Comparison of ENCODE assay signal across 10 cellular contexts in the genomic region with DNA sequence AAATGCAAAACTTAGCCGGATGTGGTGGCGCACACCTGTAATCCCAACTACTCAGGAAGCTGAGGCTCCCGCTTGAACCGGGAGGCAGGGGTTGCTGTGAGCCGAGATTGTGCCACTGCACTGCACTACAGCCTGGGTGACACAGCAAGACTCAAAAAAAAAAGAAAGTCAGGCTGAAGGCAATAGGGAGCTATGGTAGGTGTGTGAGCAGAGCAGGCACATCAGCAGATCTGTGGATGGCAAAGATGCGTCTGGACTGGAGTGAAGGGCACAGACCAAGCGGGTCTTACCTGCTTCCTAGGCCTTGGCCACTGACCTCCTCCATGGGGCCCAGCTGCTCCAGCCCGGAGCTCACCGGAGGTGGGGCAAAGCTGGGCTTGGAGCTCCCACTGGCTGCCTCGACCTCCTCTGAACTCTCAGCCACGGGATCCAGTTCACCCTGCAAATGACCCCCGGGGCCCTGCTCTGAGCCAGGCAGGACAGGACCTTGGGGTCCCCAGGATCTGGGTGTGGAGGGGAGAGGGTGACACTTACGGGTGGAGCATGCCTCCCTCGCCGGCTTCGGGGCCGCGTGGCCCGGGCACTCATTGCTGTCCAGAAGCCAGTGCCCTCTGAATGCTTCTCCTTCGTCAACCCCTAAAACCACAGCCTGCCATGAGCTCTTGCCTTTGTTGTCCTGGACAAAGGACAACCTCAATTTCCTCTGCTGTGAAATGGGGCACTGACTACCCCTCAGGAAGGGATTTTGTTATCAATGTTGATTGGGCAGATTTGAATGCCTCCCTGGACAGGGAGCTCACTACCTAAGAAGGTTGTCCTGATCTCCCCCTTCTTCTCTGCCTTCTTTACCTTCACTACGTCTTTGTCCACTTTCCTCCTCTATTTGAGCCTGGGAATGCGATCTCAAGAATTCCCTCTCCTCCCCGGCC. TPM values are rescaled to one million over a fixed set of nuclear protein-coding genes. Genes with fewer than 3 reads are reported as not detected.
A peak's percentile ranks its signal among the peaks of the same experiment; 100 is the strongest.
DNase-seq lines count a peak whose midpoint lies in the region; ATAC-seq and TF ChIP-seq lines count a peak whose summit lies in the region.
"Had no signal": no experiment of that assay in that cellular context is flagged by ENCODE, and none has a peak within 500 bp of the region (broad histone marks: within the 10 kb centered on the region; RNA-seq: fewer than 3 reads in every experiment).

No MANE protein-coding gene starts in this region.

- peak overlapping the region; percentile 50; the same call in 1 of the 2 replicates for H2AFZ ChIP-seq in Loucy (ENCODE audit: low read length)

- H3K9ac ChIP-seq in Loucy (ENCODE audit: low read depth, low read length, poor library complexity, severe bottlenecking), result peak overlapping the region; percentile 23

- no peaks in the 10 kb centered on the region for H3K27me3 Mint-ChIP-seq in stimulated activated memory B cell treated with anti-CD40 and anti-IgM and Interleukin-4, amounts not matched to agents 10 μg/mL and 1 μg/mL and 100 μg/mL, for 72 hours

- peaks cover 30% of the 10 kb centered on the region for H3K4me1 Mint-ChIP-seq in stimulated activated memory B cell treated with anti-CD40 and anti-IgM and Interleukin-4, amounts not matched to agents 10 μg/mL and 1 μg/mL and 100 μg/mL, for 72 hours

- H3K4me3 Mint-ChIP-seq in stimulated activated memory B cell treated with anti-CD40 and anti-IgM and Interleukin-4, amounts not matched to agents 10 μg/mL and 1 μg/mL and 100 μg/mL, for 72 hours, result no peak overlapping the region

- DNase-seq in activated CD4-positive, alpha-beta T cell treated with anti-CD3 and anti-CD28 coated beads for 48 hours, result no peak
- DNase-seq in MG63 (no peak), NAMALWA (ENCODE audit: low spot score) (no peak)
- DNase-seq: activated gamma-delta T cell, COR-L47, Karpas-422 had no signal

- H3K9me3 ChIP-seq in DOHH2 (ENCODE audit: control insufficient read depth, insufficient read depth, low read length), result no peaks in the 10 kb centered on the region
- peaks cover 4% of the 10 kb centered on the region; the same call in 1 of the 2 replicates for H3K9me3 ChIP-seq in Loucy (ENCODE audit: insufficient read depth, low read depth, low read length)
- H3K9me3 ChIP-seq in MG63, result no peaks in the 10 kb centered on the region

- H3K4me2 ChIP-seq in DOHH2 (ENCODE audit: low read length) (peak overlapping the region; percentile 73), Loucy (ENCODE audit: low read depth, low read length, poor library complexity, severe bottlenecking) (no peak overlapping the region)

- H3K27ac ChIP-seq in DOHH2 (ENCODE audit: low read depth, low read length), result peak overlapping the region; percentile 100
- peak overlapping the region; percentile 35 for H3K27ac ChIP-seq in layer of hippocampus (ENCODE audit: low read depth, low read length)

- peaks cover 17% of the 10 kb centered on the region for H3K79me2 ChIP-seq in DOHH2 (ENCODE audit: control insufficient read depth, low read length)
- H3K79me2 ChIP-seq in Loucy (ENCODE audit: insufficient read depth, low read length), result peaks cover 17% of the 10 kb centered on the region

- H3K36me3 ChIP-seq in DOHH2 (ENCODE audit: control insufficient read depth, low read length) (peaks cover 6% of the 10 kb centered on the region), Loucy (ENCODE audit: insufficient read depth, low read length) (no peaks in the 10 kb centered on the region), MG63 (peaks cover 5% of the 10 kb centered on the region)

- H3K36me3 Mint-ChIP-seq in stimulated activated memory B cell treated with anti-CD40 and anti-IgM and Interleukin-4, amounts not matched to agents 10 μg/mL and 1 μg/mL and 100 μg/mL, for 72 hours, result no peaks in the 10 kb centered on the region

- H3K27me3 ChIP-seq in DOHH2 (ENCODE audit: control insufficient read depth, low read length) (no peaks in the 10 kb centered on the region), Loucy (ENCODE audit: insufficient read depth, low read length, poor library complexity, severe bottlenecking) (no peaks in the 10 kb centered on the region), layer of hippocampus (ENCODE audit: control insufficient read depth, insufficient read depth, low read length) (no peaks in the 10 kb centered on the region), MG63 (no peaks in the 10 kb centered on the region)

- TF ChIP-seq CTCF in DOHH2 (IDR thresholded peaks at IDR 0.05; ENCODE audit: low read depth, low read length, poor library complexity, severe bottlenecking) (no peak), Loucy (conservative IDR thresholded peaks at IDR 0.05; ENCODE audit: low read length) (no peak)

- H3K27ac Mint-ChIP-seq in stimulated activated memory B cell treated with anti-CD40 and anti-IgM and Interleukin-4, amounts not matched to agents 10 μg/mL and 1 μg/mL and 100 μg/mL, for 72 hours, result peak overlapping the region; percentile 76

- H3K4me1 ChIP-seq in DOHH2 (ENCODE audit: control insufficient read depth, low read length) (peaks cover 53% of the 10 kb centered on the region), Loucy (ENCODE audit: insufficient read depth, low read length, poor library complexity, severe bottlenecking) (peaks cover 8% of the 10 kb centered on the region)

- no peaks in the 10 kb centered on the region for H3K9me3 Mint-ChIP-seq in stimulated activated memory B cell treated with anti-CD40 and anti-IgM and Interleukin-4, amounts not matched to agents 10 μg/mL and 1 μg/mL and 100 μg/mL, for 72 hours

- no peak for ATAC-seq in stimulated activated memory B cell treated with anti-CD40 and anti-IgM and Interleukin-4, amounts not matched to agents 10 μg/mL and 1 μg/mL and 100 μg/mL, for 72 hours

- H3K9me2 ChIP-seq in DOHH2 (replicated peaks; ENCODE audit: control insufficient read depth, low read length) (no peaks in the 10 kb centered on the region), Loucy (replicated peaks; ENCODE audit: low read depth, low read length) (no peaks in the 10 kb centered on the region)

- H4K20me1 ChIP-seq in DOHH2 (ENCODE audit: control insufficient read depth, insufficient read depth, low read depth, low read length) (no peaks in the 10 kb centered on the region), Loucy (ENCODE audit: insufficient read depth, low read length, poor library complexity, severe bottlenecking) (no peaks in the 10 kb centered on the region)

- peaks cover 23% of the 10 kb centered on the region for H3F3A ChIP-seq in DOHH2 (ENCODE audit: control insufficient read depth, insufficient read depth)
- no peaks in the 10 kb centered on the region for H3F3A ChIP-seq in Loucy (ENCODE audit: low read depth)

- H3K4me3 ChIP-seq in DOHH2 (ENCODE audit: low read length) (peak overlapping the region; percentile 72; the same call in 1 of the 2 replicates), Loucy (ENCODE audit: low read length, poor library complexity, severe bottlenecking) (no peak overlapping the region), MG63 (no peak overlapping the region)

RNA-seq across cellular contexts. Expression of a gene that starts 0.6 kb away (rescaled TPM):
- total RNA-seq in MG63 (2014; rRNA removed; shearing (Covaris generic); ENCODE audit: low replicate concordance), result not detected in 2 replicates

RNA-seq across cellular contexts. Expression of a gene that starts 3.3 kb away (rescaled TPM):
- 112 and 258 TPM in 2 replicates for total RNA-seq in MG63 (2014; rRNA removed; shearing (Covaris generic); ENCODE audit: low replicate concordance)

RNA-seq across cellular contexts. Expression of a gene that starts 17.7 kb away (rescaled TPM):
- 0.10 and 0.46 TPM in 2 replicates for total RNA-seq in MG63 (2014; rRNA removed; shearing (Covaris generic); ENCODE audit: low replicate concordance)

RNA-seq across cellular contexts. Expression of a gene that starts 18.3 kb away (rescaled TPM):
- total RNA-seq in MG63 (2014; rRNA removed; shearing (Covaris generic); ENCODE audit: low replicate concordance), result 87.8 and 95.5 TPM in 2 replicates

RNA-seq across cellular contexts. Expression of a gene that starts 38.0 kb away (rescaled TPM):
- total RNA-seq in MG63 (2014; rRNA removed; shearing (Covaris generic); ENCODE audit: low replicate concordance), result 2.8 and 7.8 TPM in 2 replicates
